In genomic region chr13:60155978-60156377, GRCh38 we compare ENCODE assay signal across 15 cellular contexts. TPM values are rescaled to one million over a fixed set of nuclear protein-coding genes. Genes with fewer than 3 reads are reported as not detected.
A peak's percentile ranks its signal among the peaks of the same experiment; 100 is the strongest.
DNase-seq lines count a peak whose midpoint lies in the region; ATAC-seq and TF ChIP-seq lines count a peak whose summit lies in the region.
"Had no signal": no experiment of that assay in that cellular context is flagged by ENCODE, and none has a peak within 500 bp of the region (broad histone marks: within the 10 kb centered on the region; RNA-seq: fewer than 3 reads in every experiment).

No MANE protein-coding gene starts in this region.

- peaks cover 6 to 14% of the 10 kb centered on the region in 2 donors for H3K9me3 Mint-ChIP-seq in stimulated activated naive CD8-positive, alpha-beta T cell treated with anti-CD3 and anti-CD28 coated beads, Interleukin-15, amount 100 ng/mL, for 72 hours

- no peak overlapping the region for H3K27ac ChIP-seq in brain microvascular endothelial cell
- H3K27ac ChIP-seq: ascending aorta, gastroesophageal sphincter, transverse colon had no signal

- in situ Hi-C loops in brain microvascular endothelial cell (cut with HindIII; ENCODE audit: low pct_ligation_motif_present, low sequenced_read_pairs) = no loop called here

- no peaks in the 10 kb centered on the region for H3K27me3 ChIP-seq in brain microvascular endothelial cell (replicated peaks)
- H3K27me3 ChIP-seq: ascending aorta, transverse colon had no signal

- H3K27me3 Mint-ChIP-seq in stimulated activated naive CD8-positive, alpha-beta T cell treated with anti-CD3 and anti-CD28 coated beads, Interleukin-15, amount 100 ng/mL, for 72 hours = no peaks in the 10 kb centered on the region

- no peaks in the 10 kb centered on the region for H3K36me3 ChIP-seq in brain microvascular endothelial cell (replicated peaks)
- H3K36me3 ChIP-seq: ascending aorta, gastroesophageal sphincter, transverse colon had no signal

- peak; percentile 24 for TF ChIP-seq CTCF in brain microvascular endothelial cell (IDR thresholded peaks at IDR 0.05; ENCODE audit: low read depth, low read length, missing control alignments)

- peaks cover 17% of the 10 kb centered on the region for H3K4me1 Mint-ChIP-seq in stimulated activated naive CD8-positive, alpha-beta T cell treated with anti-CD3 and anti-CD28 coated beads, Interleukin-15, amount 100 ng/mL, for 72 hours

- ATAC-seq in stimulated activated naive CD8-positive, alpha-beta T cell treated with anti-CD3 and anti-CD28 coated beads, Interleukin-15, amount 100 ng/mL, for 72 hours = peak; percentile 56
- no peak for ATAC-seq in stimulated activated naive CD8-positive, alpha-beta T cell treated with anti-CD3 and anti-CD28 coated beads, Interleukin-15, Interleukin-2, amounts not matched to agents 100 U/mL and 50 U/mL, for 24 hours
- ATAC-seq in HG03442 (IDR thresholded peaks at IDR 0.05; ENCODE audit: unreplicated experiment) = peak; percentile 57
- ATAC-seq: gastroesophageal sphincter, PC-3 had no signal

- no peak for DNase-seq in stimulated activated naive CD8-positive, alpha-beta T cell treated with anti-CD3 and anti-CD28 coated beads, Interleukin-15, amount 100 ng/mL, for 72 hours
- DNase-seq in stimulated activated naive CD8-positive, alpha-beta T cell treated with anti-CD3 and anti-CD28 coated beads, Interleukin-15, Interleukin-2, amounts not matched to agents 100 U/mL and 50 U/mL, for 24 hours = no peak
- no peak for DNase-seq in brain microvascular endothelial cell
- no peak for DNase-seq in NCI-H2081 (lab: John Stamatoyannopoulos, UW)
- no peak for DNase-seq in activated CD4-positive, CD25-positive, alpha-beta regulatory T cell (lab: John Stamatoyannopoulos, UW)
- DNase-seq in NCI-H2029 (lab: John Stamatoyannopoulos, UW) = no peak
- no peak for DNase-seq in mesenteric fat pad (ENCODE audit: low spot score)
- DNase-seq: activated CD4-positive, alpha-beta T cell treated with anti-CD3 and anti-CD28 coated beads, Interleukin-2, amount 50 U/mL, for 1 hour; PC-3; transverse colon had no signal

- no peak overlapping the region for H3K4me3 Mint-ChIP-seq in stimulated activated naive CD8-positive, alpha-beta T cell treated with anti-CD3 and anti-CD28 coated beads, Interleukin-15, amount 100 ng/mL, for 72 hours
- H3K4me3 Mint-ChIP-seq: activated T-helper 1 cell treated with anti-CD3 and anti-CD28 coated beads, Interleukin-12 subunit alpha, Interleukin-12 subunit beta, Interleukin-2, Interleukin-4 antibody, amounts not matched to agents 30 ng/mL and 10 ng/mL and 1 ng/mL, durations not matched to agents 14 hours and 24 hours and 36 hours; T-helper 1 cell treated with Interleukin-12 subunit alpha and Interleukin-12 subunit beta and Interleukin-4 antibody, amounts not matched to agents 30 μg/mL and 1 μg/mL, for 36 hours had no signal

- no peak overlapping the region for H3K27ac Mint-ChIP-seq in stimulated activated naive CD8-positive, alpha-beta T cell treated with anti-CD3 and anti-CD28 coated beads, Interleukin-15, amount 100 ng/mL, for 72 hours
- H3K27ac Mint-ChIP-seq: activated T-helper 1 cell treated with anti-CD3 and anti-CD28 coated beads, Interleukin-12 subunit alpha, Interleukin-12 subunit beta, Interleukin-2, Interleukin-4 antibody, amounts not matched to agents 30 ng/mL and 10 ng/mL and 1 ng/mL, durations not matched to agents 14 hours and 24 hours and 36 hours; T-helper 1 cell treated with Interleukin-12 subunit alpha and Interleukin-12 subunit beta and Interleukin-4 antibody, amounts not matched to agents 30 μg/mL and 1 μg/mL, for 36 hours had no signal

- H3K4me3 ChIP-seq in brain microvascular endothelial cell (ENCODE audit: low read depth, low read length) = no peak overlapping the region
- H3K4me3 ChIP-seq: ascending aorta, gastroesophageal sphincter, transverse colon had no signal

RNA-seq across cellular contexts. Expression of gene DIAPH3, which starts 7.8 kb away (rescaled TPM):
- 0.26 TPM for total RNA-seq in mesenteric fat pad
